ENCODE assay signal across 9 cellular contexts in the genomic region with DNA sequence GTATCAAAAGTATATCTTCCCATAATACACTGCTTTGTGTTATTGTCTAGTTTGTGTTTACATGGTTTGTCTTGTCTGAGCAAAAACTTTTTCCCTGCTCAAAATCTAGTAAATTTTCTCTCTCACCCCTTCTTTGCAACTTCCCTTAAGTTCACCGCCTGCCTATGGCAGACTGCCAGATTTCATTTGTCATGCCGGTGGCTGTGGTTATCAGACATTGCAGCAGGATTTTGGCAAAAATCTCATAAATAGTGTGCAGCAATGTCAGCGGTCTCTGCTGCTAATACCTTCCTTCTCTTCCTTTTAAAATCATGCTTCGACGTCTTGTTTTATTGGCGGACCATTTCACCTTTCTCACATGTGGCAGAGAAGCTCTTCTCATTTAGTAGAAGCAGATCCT.
DNase-seq lines count a peak whose midpoint lies in the region; ATAC-seq, FAIRE-seq and TF ChIP-seq lines count a peak whose summit lies in the region.
"Had no signal": no experiment of that assay in that cellular context is flagged by ENCODE, and none has a peak within 500 bp of the region (broad histone marks: within the 10 kb centered on the region; RNA-seq: fewer than 3 reads in every experiment).

No MANE protein-coding gene starts in this region.

- no peak for TF ChIP-seq CTCF in parathyroid adenoma (IDR thresholded peaks at IDR 0.05)

- no peak overlapping the region for H3K27ac ChIP-seq in parathyroid adenoma
- H3K27ac ChIP-seq: neural progenitor cell had no signal

- no peaks in the 10 kb centered on the region for H3K9me3 Mint-ChIP-seq in stimulated activated memory B cell treated with anti-CD40 and anti-IgM and Interleukin-4, amounts not matched to agents 10 μg/mL and 1 μg/mL and 100 μg/mL, for 72 hours
- H3K9me3 Mint-ChIP-seq: neural progenitor cell had no signal

- no peak overlapping the region for H3K27ac Mint-ChIP-seq in stimulated activated memory B cell treated with anti-CD40 and anti-IgM and Interleukin-4, amounts not matched to agents 10 μg/mL and 1 μg/mL and 100 μg/mL, for 72 hours
- H3K27ac Mint-ChIP-seq: neural progenitor cell had no signal

- peak; percentile 63 for DNase-seq in GM04504 (ENCODE audit: low read depth)
- peak; percentile 65 to 88 for DNase-seq in NOMO-1 (lab: John Stamatoyannopoulos, UW; ENCODE audit: unreplicated experiment in 2 of 2)
- DNase-seq in SW480 (ENCODE audit: low spot score) = no peak
- no peak for DNase-seq in COR-L47 (lab: John Stamatoyannopoulos, UW)
- no peak for DNase-seq in NCI-H345 (lab: John Stamatoyannopoulos, UW)

- no peaks in the 10 kb centered on the region for H3K79me2 ChIP-seq in parathyroid adenoma

- no peaks in the 10 kb centered on the region for H3K4me1 ChIP-seq in parathyroid adenoma

- H3K4me2 ChIP-seq in parathyroid adenoma (ENCODE audit: low read length) = peak overlapping the region; percentile 52
- H3K4me2 ChIP-seq: neural progenitor cell had no signal

- no peaks in the 10 kb centered on the region for H3K27me3 ChIP-seq in parathyroid adenoma (ENCODE audit: control insufficient read depth, insufficient read depth, low read length)
- H3K27me3 ChIP-seq: neural progenitor cell had no signal

- H3K9me3 ChIP-seq in parathyroid adenoma (ENCODE audit: control insufficient read depth, low read length) = no peaks in the 10 kb centered on the region

- no peak overlapping the region for H3K9ac ChIP-seq in parathyroid adenoma
- H3K9ac ChIP-seq: neural progenitor cell had no signal

- H3K4me3 Mint-ChIP-seq in stimulated activated memory B cell treated with anti-CD40 and anti-IgM and Interleukin-4, amounts not matched to agents 10 μg/mL and 1 μg/mL and 100 μg/mL, for 72 hours = no peak overlapping the region
- H3K4me3 Mint-ChIP-seq: neural progenitor cell had no signal

- peak overlapping the region; percentile 22 for H2AFZ ChIP-seq in parathyroid adenoma
- H2AFZ ChIP-seq: neural progenitor cell had no signal

- FAIRE-seq in endometrium (lab: Jason Lieb, UNC) = peak; percentile 12

- no peaks in the 10 kb centered on the region for H3K36me3 Mint-ChIP-seq in stimulated activated memory B cell treated with anti-CD40 and anti-IgM and Interleukin-4, amounts not matched to agents 10 μg/mL and 1 μg/mL and 100 μg/mL, for 72 hours
- H3K36me3 Mint-ChIP-seq: neural progenitor cell had no signal

- H3K4me3 ChIP-seq in parathyroid adenoma (ENCODE audit: low read depth, low read length) = no peak overlapping the region
- H3K4me3 ChIP-seq: neural progenitor cell had no signal

- no peak for ATAC-seq in stimulated activated memory B cell treated with anti-CD40 and anti-IgM and Interleukin-4, amounts not matched to agents 10 μg/mL and 1 μg/mL and 100 μg/mL, for 72 hours

- peaks cover 7% of the 10 kb centered on the region for H3K4me1 Mint-ChIP-seq in stimulated activated memory B cell treated with anti-CD40 and anti-IgM and Interleukin-4, amounts not matched to agents 10 μg/mL and 1 μg/mL and 100 μg/mL, for 72 hours

- H3K27me3 Mint-ChIP-seq in stimulated activated memory B cell treated with anti-CD40 and anti-IgM and Interleukin-4, amounts not matched to agents 10 μg/mL and 1 μg/mL and 100 μg/mL, for 72 hours = peaks cover 46% of the 10 kb centered on the region

- no peaks in the 10 kb centered on the region for H3K36me3 ChIP-seq in parathyroid adenoma (ENCODE audit: control insufficient read depth, insufficient read depth, low read length)
- H3K36me3 ChIP-seq: neural progenitor cell had no signal

Comparison
In these comparisons a context has a peak if more than half of its experiments do, and no peak if none do; other contexts are left out.
1. DNase-seq: peak in GM04504 (single experiment) and NOMO-1 (2 of 2); none in SW480 (single experiment), COR-L47 (single experiment) and NCI-H345 (single experiment).